16 cellular contexts compared by ENCODE assay signal in the genomic region with DNA sequence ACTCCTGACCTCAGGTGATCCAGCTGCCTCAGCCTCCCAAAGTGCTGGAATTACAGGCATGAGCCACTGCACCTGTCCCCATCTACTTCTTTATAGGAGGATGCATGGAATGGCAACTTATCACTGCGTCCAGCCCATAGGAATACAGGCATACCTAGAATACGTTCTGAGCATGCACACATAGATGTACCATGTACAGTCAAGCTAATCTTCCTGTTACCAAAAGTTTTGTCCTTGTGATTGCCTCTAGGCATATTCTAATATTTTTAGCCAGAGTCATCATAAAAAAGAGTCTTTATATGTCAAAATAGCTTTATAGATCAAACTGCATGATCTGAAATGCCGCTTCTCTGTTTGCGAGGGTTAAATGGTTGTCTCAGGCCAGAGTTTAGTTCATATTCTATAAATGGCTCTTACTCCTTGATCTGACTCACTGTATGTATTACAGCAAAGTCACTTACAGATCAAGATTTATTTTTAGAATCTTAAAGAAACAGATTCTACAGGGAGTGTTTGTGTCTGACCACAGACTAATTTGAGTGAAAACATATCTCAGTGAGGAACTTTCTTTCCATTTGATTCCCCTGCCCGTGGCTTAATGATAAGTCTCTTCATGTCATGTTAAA.
DNase-seq lines count a peak whose midpoint lies in the region; ATAC-seq, FAIRE-seq and TF ChIP-seq lines count a peak whose summit lies in the region.
"Had no signal": no experiment of that assay in that cellular context is flagged by ENCODE, and none has a peak within 500 bp of the region (broad histone marks: within the 10 kb centered on the region; RNA-seq: fewer than 3 reads in every experiment).

No MANE protein-coding gene starts in this region.

- TF ChIP-seq CTCF in HEK293 (tag by site-specific recombination; IDR thresholded peaks at IDR 0.05), result no peak
- TF ChIP-seq CTCF in astrocyte (IDR thresholded peaks at IDR 0.05; ENCODE audit: insufficient read depth, low read depth, low read length), result no peak

- H3K79me2 ChIP-seq in astrocyte (ENCODE audit: insufficient read depth, low read length), result no peaks in the 10 kb centered on the region

- H3K4me1 ChIP-seq in HEK293 (ENCODE audit: control insufficient read depth, insufficient read depth, low read length) (peaks cover 29% of the 10 kb centered on the region), astrocyte (ENCODE audit: insufficient read depth, low read length) (peaks cover 3% of the 10 kb centered on the region)
- H3K4me1 ChIP-seq: prostate gland had no signal

- H3K4me3 ChIP-seq in HEK293 (ENCODE audit: low read depth, low read length) (no peak overlapping the region), astrocyte (ENCODE audit: insufficient read depth, low read depth, low read length) (no peak overlapping the region)
- H3K4me3 ChIP-seq: cardiac muscle cell, lung, prostate gland, suprapubic skin had no signal

- intact Hi-C loops in activated naive CD4-positive, alpha-beta T cell treated with anti-CD3 and anti-CD28 coated beads for 36 hours (cut with micrococcal nuclease), result no loop called here

- CTCF ChIA-PET in HEK293 (lab: Yijun Ruan, JAX), result interaction anchor here (0.6 to 1.3 kb wide), 7 partner anchors 9 to 516 kb away, joined by 3 to 5 read pairs (median 4); no protein-coding TSS in a partner anchor
- CTCF ChIA-PET in activated naive CD4-positive, alpha-beta T cell treated with anti-CD3 and anti-CD28 coated beads for 36 hours (lab: Charles Lee), result no interaction called here

- H3K4me3 Mint-ChIP-seq in astrocyte (ENCODE audit: unreplicated experiment), result no peak overlapping the region
- H3K4me3 Mint-ChIP-seq in activated naive CD4-positive, alpha-beta T cell treated with anti-CD3 and anti-CD28 coated beads for 36 hours, result no peak overlapping the region
- H3K4me3 Mint-ChIP-seq in activated T-cell treated with anti-CD3 and anti-CD28 coated beads, Interleukin-2, amount 50 U/mL, for 4 hours, result no peak overlapping the region
- H3K4me3 Mint-ChIP-seq: WTC11 had no signal

- peak overlapping the region; percentile 61 for H3K4me2 ChIP-seq in astrocyte (ENCODE audit: low read length)

- no peaks in the 10 kb centered on the region for H3K36me3 Mint-ChIP-seq in astrocyte (ENCODE audit: low read depth, unreplicated experiment)
- no peaks in the 10 kb centered on the region for H3K36me3 Mint-ChIP-seq in activated naive CD4-positive, alpha-beta T cell treated with anti-CD3 and anti-CD28 coated beads for 36 hours (ENCODE audit: low read depth)
- H3K36me3 Mint-ChIP-seq in activated T-cell treated with anti-CD3 and anti-CD28 coated beads, Interleukin-2, amount 50 U/mL, for 4 hours (ENCODE audit: insufficient read depth), result no peaks in the 10 kb centered on the region
- H3K36me3 Mint-ChIP-seq: WTC11 had no signal

- H3K27me3 ChIP-seq in astrocyte (ENCODE audit: insufficient read depth, low read length), result no peaks in the 10 kb centered on the region
- H3K27me3 ChIP-seq: cardiac muscle cell, suprapubic skin had no signal

- peak; percentile 84 for FAIRE-seq in astrocyte (lab: Jason Lieb, UNC)

- ATAC-seq in GM21529 (IDR thresholded peaks at IDR 0.05; ENCODE audit: unreplicated experiment) (no peak), HG03095 (IDR thresholded peaks at IDR 0.05; ENCODE audit: unreplicated experiment) (no peak)
- no peak for ATAC-seq in activated T-cell treated with anti-CD3 and anti-CD28 coated beads, Interleukin-2, amount 50 U/mL, for 4 hours

- DNase-seq in AG08396 (ENCODE audit: low spot score) (peak; percentile 24), astrocyte (ENCODE audit: low read depth) (peak; percentile 78), iris pigment epithelial cell (ENCODE audit: low read depth) (peak; percentile 48)
- DNase-seq in activated naive CD4-positive, alpha-beta T cell treated with anti-CD3 and anti-CD28 coated beads for 36 hours, result no peak
- DNase-seq in activated T-cell treated with anti-CD3 and anti-CD28 coated beads, Interleukin-2, amount 50 U/mL, for 4 hours, result no peak
- DNase-seq: activated T-cell treated with anti-CD3 and anti-CD28 coated beads for 4 hours, GF-D8, NCI-H2227 treated with DMSO at 0.1 percent for 48 hours had no signal

- peaks cover 22% of the 10 kb centered on the region for H3K4me1 Mint-ChIP-seq in astrocyte (ENCODE audit: low read depth, unreplicated experiment)
- no peaks in the 10 kb centered on the region for H3K4me1 Mint-ChIP-seq in activated naive CD4-positive, alpha-beta T cell treated with anti-CD3 and anti-CD28 coated beads for 36 hours (ENCODE audit: low read depth)
- no peaks in the 10 kb centered on the region for H3K4me1 Mint-ChIP-seq in activated T-cell treated with anti-CD3 and anti-CD28 coated beads, Interleukin-2, amount 50 U/mL, for 4 hours (ENCODE audit: low read depth)

- no peak overlapping the region for H2AFZ ChIP-seq in astrocyte (ENCODE audit: low read depth, low read length)

- no peaks in the 10 kb centered on the region for H3K27me3 Mint-ChIP-seq in astrocyte (ENCODE audit: low read depth, unreplicated experiment)
- H3K27me3 Mint-ChIP-seq in activated naive CD4-positive, alpha-beta T cell treated with anti-CD3 and anti-CD28 coated beads for 36 hours (ENCODE audit: low read depth), result peaks cover 10% of the 10 kb centered on the region
- H3K27me3 Mint-ChIP-seq in activated T-cell treated with anti-CD3 and anti-CD28 coated beads, Interleukin-2, amount 50 U/mL, for 4 hours (ENCODE audit: low read depth), result peaks cover 5% of the 10 kb centered on the region

- no peaks in the 10 kb centered on the region for H3K9me3 Mint-ChIP-seq in astrocyte (ENCODE audit: unreplicated experiment)
- no peaks in the 10 kb centered on the region for H3K9me3 Mint-ChIP-seq in activated naive CD4-positive, alpha-beta T cell treated with anti-CD3 and anti-CD28 coated beads for 36 hours
- H3K9me3 Mint-ChIP-seq in activated T-cell treated with anti-CD3 and anti-CD28 coated beads, Interleukin-2, amount 50 U/mL, for 4 hours, result no peaks in the 10 kb centered on the region
- H3K9me3 Mint-ChIP-seq: WTC11 had no signal

- POLR2A ChIA-PET in HEK293 (lab: Yijun Ruan, JAX), result no interaction called here

- H3K36me3 ChIP-seq in HEK293 (ENCODE audit: control insufficient read depth in 2 of 2, insufficient read depth in 1 of 2, low read length in 2 of 2) (no peaks in the 10 kb centered on the region), astrocyte (ENCODE audit: insufficient read depth, low read length) (no peaks in the 10 kb centered on the region)
- H3K36me3 ChIP-seq: cardiac muscle cell, prostate gland, suprapubic skin had no signal

- peak overlapping the region; percentile 49 for H3K9ac ChIP-seq in astrocyte (ENCODE audit: low read length)

- H3K27ac Mint-ChIP-seq in astrocyte (ENCODE audit: unreplicated experiment), result peak overlapping the region; percentile 54
- H3K27ac Mint-ChIP-seq in activated naive CD4-positive, alpha-beta T cell treated with anti-CD3 and anti-CD28 coated beads for 36 hours, result no peak overlapping the region
- H3K27ac Mint-ChIP-seq: WTC11 had no signal

- H4K20me1 ChIP-seq in astrocyte (ENCODE audit: insufficient read depth, low read length), result no peaks in the 10 kb centered on the region

- H3K27ac ChIP-seq in HEK293 (ENCODE audit: extremely low read depth, low read depth, low read length), result no peak overlapping the region
- peak overlapping the region; percentile 29 for H3K27ac ChIP-seq in astrocyte (ENCODE audit: low read depth, low read length)
- H3K27ac ChIP-seq: cardiac muscle cell, prostate gland, suprapubic skin had no signal

- H3K9me3 ChIP-seq in HEK293 (ENCODE audit: control insufficient read depth, insufficient read depth, low read depth, low read length), result no peaks in the 10 kb centered on the region
- H3K9me3 ChIP-seq in astrocyte (ENCODE audit: insufficient read depth, low read depth, low read length), result no peaks in the 10 kb centered on the region
- H3K9me3 ChIP-seq: prostate gland, suprapubic skin had no signal

TF ChIP-seq in HEK293, 187 proteins besides CTCF, POLR2A, EP300 and RAD21 (continues in another document):
- TF ChIP-seq ZNF366 (tag by site-specific recombination; conservative IDR thresholded peaks at IDR 0.05), result peak; percentile 60; the same call in 1 of the 2 replicates
- no peak for TF ChIP-seq ZNF510 (tag by site-specific recombination; IDR thresholded peaks at IDR 0.05; ENCODE audit: insufficient replicate concordance)
- 0 out of 2 replicates have a peak, but pooled peaks have one; percentile 19 for TF ChIP-seq KLF8 (tag by site-specific recombination; IDR thresholded peaks at IDR 0.05)
- TF ChIP-seq REPIN1 (tag by site-specific recombination; IDR thresholded peaks at IDR 0.05; ENCODE audit: low read depth), result no peak
- TF ChIP-seq SP7 (tag by site-specific recombination; IDR thresholded peaks at IDR 0.05), result 0 out of 2 replicates have a peak, but pooled peaks have one; percentile 18
- no peak for TF ChIP-seq HOXD13 (CRISPR knock-in tag; IDR thresholded peaks at IDR 0.05; ENCODE audit: borderline replicate concordance)
- TF ChIP-seq ZNF175 (tag by site-specific recombination; IDR thresholded peaks at IDR 0.05), result no peak
- peak; percentile 17; the same call in 1 of the 2 replicates for TF ChIP-seq ZBTB21 (tag by site-specific recombination; IDR thresholded peaks at IDR 0.05)
- TF ChIP-seq, protein P1, sequence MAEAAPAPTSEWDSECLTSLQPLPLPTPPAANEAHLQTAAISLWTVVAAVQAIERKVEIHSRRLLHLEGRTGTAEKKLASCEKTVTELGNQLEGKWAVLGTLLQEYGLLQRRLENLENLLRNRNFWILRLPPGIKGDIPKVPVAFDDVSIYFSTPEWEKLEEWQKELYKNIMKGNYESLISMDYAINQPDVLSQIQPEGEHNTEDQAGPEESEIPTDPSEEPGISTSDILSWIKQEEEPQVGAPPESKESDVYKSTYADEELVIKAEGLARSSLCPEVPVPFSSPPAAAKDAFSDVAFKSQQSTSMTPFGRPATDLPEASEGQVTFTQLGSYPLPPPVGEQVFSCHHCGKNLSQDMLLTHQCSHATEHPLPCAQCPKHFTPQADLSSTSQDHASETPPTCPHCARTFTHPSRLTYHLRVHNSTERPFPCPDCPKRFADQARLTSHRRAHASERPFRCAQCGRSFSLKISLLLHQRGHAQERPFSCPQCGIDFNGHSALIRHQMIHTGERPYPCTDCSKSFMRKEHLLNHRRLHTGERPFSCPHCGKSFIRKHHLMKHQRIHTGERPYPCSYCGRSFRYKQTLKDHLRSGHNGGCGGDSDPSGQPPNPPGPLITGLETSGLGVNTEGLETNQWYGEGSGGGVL (tag by site-specific recombination; IDR thresholded peaks at IDR 0.05), result no peak
- TF ChIP-seq KLF10 (tag by site-specific recombination; IDR thresholded peaks at IDR 0.05), result 0 out of 2 replicates have a peak, but pooled peaks have one; percentile 17
- no peak for TF ChIP-seq ZNF830 (tag by site-specific recombination; IDR thresholded peaks at IDR 0.05; ENCODE audit: low read depth)
- no peak for TF ChIP-seq ZNF239 (tag by site-specific recombination; IDR thresholded peaks at IDR 0.05)

Comparison
In these comparisons a context has a peak if more than half of its experiments do, and no peak if none do; other contexts are left out.
1. DNase-seq: peak in AG08396 (single experiment), astrocyte (single experiment) and iris pigment epithelial cell (single experiment); none in activated naive CD4-positive, alpha-beta T cell treated with anti-CD3 and anti-CD28 coated beads for 36 hours (single experiment) and activated T-cell treated with anti-CD3 and anti-CD28 coated beads, Interleukin-2, amount 50 U/mL, for 4 hours (single experiment).